8 cellular contexts compared by ENCODE assay signal in genomic region chr2:201070966-201071304, GRCh38. TPM values are rescaled to one million over a fixed set of nuclear protein-coding genes. Genes with fewer than 3 reads are reported as not detected.
DNase-seq lines count a peak whose midpoint lies in the region; ATAC-seq lines count a peak whose summit lies in the region.

No MANE protein-coding gene starts in this region.

- H3K4me3 ChIP-seq in iPS-11a (ENCODE audit: low read depth, low read length), result peak overlapping the region; percentile 94

- peaks cover 51% of the 10 kb centered on the region for H3K4me1 Mint-ChIP-seq in activated T-helper 1 cell treated with anti-CD3 and anti-CD28 coated beads, Interleukin-12 subunit alpha, Interleukin-12 subunit beta, Interleukin-2, Interleukin-4 antibody, amounts not matched to agents 30 ng/mL and 10 ng/mL and 1 ng/mL, durations not matched to agents 14 hours and 24 hours and 36 hours (ENCODE audit: low read depth)
- peaks cover 45% of the 10 kb centered on the region for H3K4me1 Mint-ChIP-seq in stimulated activated memory B cell treated with anti-CD40 and anti-IgM and Interleukin-4, amounts not matched to agents 10 μg/mL and 1 μg/mL and 100 μg/mL, for 72 hours

- peak; percentile 2 for ATAC-seq in HG03571 (IDR thresholded peaks at IDR 0.05; ENCODE audit: unreplicated experiment)
- ATAC-seq in stimulated activated memory B cell treated with anti-CD40 and anti-IgM and Interleukin-4, amounts not matched to agents 10 μg/mL and 1 μg/mL and 100 μg/mL, for 72 hours, result no peak
- ATAC-seq in HG02973 (IDR thresholded peaks at IDR 0.05; ENCODE audit: unreplicated experiment), result no peak
- ATAC-seq in GM19035 (IDR thresholded peaks at IDR 0.05; ENCODE audit: unreplicated experiment), result no peak

- peak; percentile 34 for DNase-seq in COLO829 (ENCODE audit: low spot score)
- DNase-seq in activated T-helper 1 cell treated with anti-CD3 and anti-CD28 coated beads, Interleukin-12 subunit alpha, Interleukin-12 subunit beta, Interleukin-2, Interleukin-4 antibody, amounts not matched to agents 30 ng/mL and 10 ng/mL and 1 ng/mL, durations not matched to agents 14 hours and 24 hours and 36 hours (ENCODE audit: low spot score), result no peak
- no peak for DNase-seq in OCI-M2 (lab: John Stamatoyannopoulos, UW; ENCODE audit: unreplicated experiment)

- intact Hi-C loops in activated T-helper 1 cell treated with anti-CD3 and anti-CD28 coated beads, Interleukin-12 subunit alpha, Interleukin-12 subunit beta, Interleukin-2, Interleukin-4 antibody, amounts not matched to agents 30 ng/mL and 10 ng/mL and 1 ng/mL, durations not matched to agents 14 hours and 24 hours and 36 hours (cut with micrococcal nuclease), result loop anchor here (1.0 to 5.0 kb wide), 11 partner anchors 45 to 544 kb away; partner anchors contain the start of genes BZW1, CFLAR, CLK1 and NIF3L1

- no peaks in the 10 kb centered on the region for H3K27me3 Mint-ChIP-seq in activated T-helper 1 cell treated with anti-CD3 and anti-CD28 coated beads, Interleukin-12 subunit alpha, Interleukin-12 subunit beta, Interleukin-2, Interleukin-4 antibody, amounts not matched to agents 30 ng/mL and 10 ng/mL and 1 ng/mL, durations not matched to agents 14 hours and 24 hours and 36 hours (ENCODE audit: insufficient read depth)
- no peaks in the 10 kb centered on the region for H3K27me3 Mint-ChIP-seq in stimulated activated memory B cell treated with anti-CD40 and anti-IgM and Interleukin-4, amounts not matched to agents 10 μg/mL and 1 μg/mL and 100 μg/mL, for 72 hours

- peak overlapping the region; percentile 95 for H3K27ac Mint-ChIP-seq in activated T-helper 1 cell treated with anti-CD3 and anti-CD28 coated beads, Interleukin-12 subunit alpha, Interleukin-12 subunit beta, Interleukin-2, Interleukin-4 antibody, amounts not matched to agents 30 ng/mL and 10 ng/mL and 1 ng/mL, durations not matched to agents 14 hours and 24 hours and 36 hours
- peak overlapping the region; percentile 88 for H3K27ac Mint-ChIP-seq in stimulated activated memory B cell treated with anti-CD40 and anti-IgM and Interleukin-4, amounts not matched to agents 10 μg/mL and 1 μg/mL and 100 μg/mL, for 72 hours

- H3K9me3 Mint-ChIP-seq in activated T-helper 1 cell treated with anti-CD3 and anti-CD28 coated beads, Interleukin-12 subunit alpha, Interleukin-12 subunit beta, Interleukin-2, Interleukin-4 antibody, amounts not matched to agents 30 ng/mL and 10 ng/mL and 1 ng/mL, durations not matched to agents 14 hours and 24 hours and 36 hours, result no peaks in the 10 kb centered on the region
- no peaks in the 10 kb centered on the region for H3K9me3 Mint-ChIP-seq in stimulated activated memory B cell treated with anti-CD40 and anti-IgM and Interleukin-4, amounts not matched to agents 10 μg/mL and 1 μg/mL and 100 μg/mL, for 72 hours

- peak overlapping the region; percentile 90 for H3K4me3 Mint-ChIP-seq in activated T-helper 1 cell treated with anti-CD3 and anti-CD28 coated beads, Interleukin-12 subunit alpha, Interleukin-12 subunit beta, Interleukin-2, Interleukin-4 antibody, amounts not matched to agents 30 ng/mL and 10 ng/mL and 1 ng/mL, durations not matched to agents 14 hours and 24 hours and 36 hours
- peak overlapping the region; percentile 93 for H3K4me3 Mint-ChIP-seq in stimulated activated memory B cell treated with anti-CD40 and anti-IgM and Interleukin-4, amounts not matched to agents 10 μg/mL and 1 μg/mL and 100 μg/mL, for 72 hours

- H3K36me3 Mint-ChIP-seq in activated T-helper 1 cell treated with anti-CD3 and anti-CD28 coated beads, Interleukin-12 subunit alpha, Interleukin-12 subunit beta, Interleukin-2, Interleukin-4 antibody, amounts not matched to agents 30 ng/mL and 10 ng/mL and 1 ng/mL, durations not matched to agents 14 hours and 24 hours and 36 hours (ENCODE audit: low read depth), result peaks cover 5% of the 10 kb centered on the region
- H3K36me3 Mint-ChIP-seq in stimulated activated memory B cell treated with anti-CD40 and anti-IgM and Interleukin-4, amounts not matched to agents 10 μg/mL and 1 μg/mL and 100 μg/mL, for 72 hours, result no peaks in the 10 kb centered on the region

RNA-seq across cellular contexts. Expression of gene HYCC2, which starts 0.5 kb away (rescaled TPM):
- total RNA-seq in activated T-helper 1 cell treated with anti-CD3 and anti-CD28 coated beads, Interleukin-12 subunit alpha, Interleukin-12 subunit beta, Interleukin-2, Interleukin-4 antibody, amounts not matched to agents 30 ng/mL and 10 ng/mL and 1 ng/mL, durations not matched to agents 14 hours and 24 hours and 36 hours, result 26.1 and 29.4 TPM in 2 replicates

RNA-seq across cellular contexts. Expression of gene NDUFB3, which starts 0.9 kb away (rescaled TPM):
- 105 and 121 TPM in 2 replicates for total RNA-seq in activated T-helper 1 cell treated with anti-CD3 and anti-CD28 coated beads, Interleukin-12 subunit alpha, Interleukin-12 subunit beta, Interleukin-2, Interleukin-4 antibody, amounts not matched to agents 30 ng/mL and 10 ng/mL and 1 ng/mL, durations not matched to agents 14 hours and 24 hours and 36 hours

RNA-seq across cellular contexts. Expression of gene CFLAR, which starts 45.0 kb away (rescaled TPM):
- 457 and 480 TPM in 2 replicates for total RNA-seq in activated T-helper 1 cell treated with anti-CD3 and anti-CD28 coated beads, Interleukin-12 subunit alpha, Interleukin-12 subunit beta, Interleukin-2, Interleukin-4 antibody, amounts not matched to agents 30 ng/mL and 10 ng/mL and 1 ng/mL, durations not matched to agents 14 hours and 24 hours and 36 hours
